Comparison of ENCODE assay signal across 8 cellular contexts in the genomic region with DNA sequence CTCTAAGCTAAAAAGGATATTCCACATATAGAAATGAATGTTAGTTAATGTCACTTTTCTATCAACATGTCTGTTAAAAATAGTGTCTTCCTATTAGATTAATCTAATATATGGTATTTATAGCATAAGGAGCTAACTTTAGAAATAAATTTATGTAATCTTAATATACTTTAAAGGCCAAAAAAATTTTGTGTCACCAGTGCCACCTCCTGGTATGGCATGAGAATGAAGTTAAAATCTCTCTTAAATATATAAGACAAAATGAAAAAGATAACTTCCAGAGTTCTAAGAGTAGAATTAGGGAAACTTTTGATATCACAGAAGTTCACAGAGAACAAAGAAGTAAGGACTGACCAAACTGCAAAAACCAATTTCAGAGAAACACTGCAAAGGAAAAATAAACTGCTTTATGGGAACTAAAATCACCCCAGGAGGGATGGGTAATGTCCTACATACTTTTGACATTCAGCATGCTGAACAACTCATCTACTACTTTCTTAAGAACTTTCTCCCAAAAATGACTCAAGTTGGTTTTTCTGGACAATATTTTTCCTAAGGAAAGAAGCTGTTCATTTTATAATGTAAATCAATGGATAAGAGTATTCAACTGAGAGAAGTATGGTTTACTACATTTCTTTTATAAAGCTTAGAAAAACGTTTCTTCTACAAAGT.
DNase-seq lines count a peak whose midpoint lies in the region; ATAC-seq and TF ChIP-seq lines count a peak whose summit lies in the region.

No MANE protein-coding gene starts in this region.

- no peaks in the 10 kb centered on the region for H3K23me2 ChIP-seq in H9 (ENCODE audit: insufficient read length, low read depth, low read length, poor library complexity, severe bottlenecking)

- H2AK5ac ChIP-seq in H9 (ENCODE audit: insufficient read length, low read length) = no peak overlapping the region

- peak overlapping the region in 1 of 3 experiments; percentile 68; a peak in 1 of 7 replicates for H3K27ac Mint-ChIP-seq in H9
- no peak overlapping the region for H3K27ac Mint-ChIP-seq in activated CD8-positive, alpha-beta T cell treated with anti-CD3 and anti-CD28 coated beads for 36 hours

- intact Hi-C loops in activated CD8-positive, alpha-beta T cell treated with anti-CD3 and anti-CD28 coated beads for 36 hours (cut with micrococcal nuclease) = no loop called here

- no peaks in the 10 kb centered on the region for H3K79me2 ChIP-seq in H9 (ENCODE audit: insufficient read depth, low read length)

- CTCF ChIA-PET in activated CD8-positive, alpha-beta T cell treated with anti-CD3 and anti-CD28 coated beads for 36 hours (lab: Charles Lee) = interaction anchor here (0.9 to 1.7 kb wide), 7 partner anchors 12 to 89 kb away, joined by 3 to 15 read pairs (median 6); no protein-coding TSS in a partner anchor

- H3T11ph ChIP-seq in H9 (ENCODE audit: low read length) = no peak overlapping the region

- H2BK15ac ChIP-seq in H9 (ENCODE audit: low read depth, low read length) = no peak overlapping the region

- H2BK120ac ChIP-seq in H9 (ENCODE audit: low read depth, low read length, poor library complexity, severe bottlenecking) = no peak overlapping the region

- H3K23ac ChIP-seq in H9 (ENCODE audit: insufficient read length, low read depth, low read length) = no peak overlapping the region

- H2AFZ ChIP-seq in H9 (ENCODE audit: low read length) = no peak overlapping the region

- no peaks in the 10 kb centered on the region for H3K27me3 Mint-ChIP-seq in H9 (ENCODE audit: low read depth)
- H3K27me3 Mint-ChIP-seq in activated CD8-positive, alpha-beta T cell treated with anti-CD3 and anti-CD28 coated beads for 36 hours = no peaks in the 10 kb centered on the region

- H3K4me1 Mint-ChIP-seq in H9 = no peaks in the 10 kb centered on the region; a peak in 1 of 4 replicates
- H3K4me1 Mint-ChIP-seq in activated CD8-positive, alpha-beta T cell treated with anti-CD3 and anti-CD28 coated beads for 36 hours (ENCODE audit: low read depth) = no peaks in the 10 kb centered on the region

- H3K4ac ChIP-seq in H9 (ENCODE audit: low read depth, low read length) = no peak overlapping the region

- no peak overlapping the region for H4K91ac ChIP-seq in H9 (ENCODE audit: insufficient read length, low read depth, low read length)

- H2BK20ac ChIP-seq in H9 (ENCODE audit: low read depth, low read length, poor library complexity, severe bottlenecking) = no peak overlapping the region

- H4K8ac ChIP-seq in H9 (replicated peaks; ENCODE audit: insufficient read length, low read depth, low read length) = no peak overlapping the region

- no peaks in the 10 kb centered on the region for H3K9me3 Mint-ChIP-seq in H9
- no peaks in the 10 kb centered on the region for H3K9me3 Mint-ChIP-seq in activated CD8-positive, alpha-beta T cell treated with anti-CD3 and anti-CD28 coated beads for 36 hours

- no peak overlapping the region for H3K9ac ChIP-seq in H9 (ENCODE audit: extremely low read depth, insufficient read length, low read length)

- no peak overlapping the region for H3K18ac ChIP-seq in H9 (ENCODE audit: insufficient read length, low read depth, low read length)

- H4K20me1 ChIP-seq in H9 (ENCODE audit: control insufficient read depth, insufficient read depth, insufficient read length) = no peaks in the 10 kb centered on the region

- H3K27me3 ChIP-seq in H9 (ENCODE audit: insufficient read depth, low read length) = no peaks in the 10 kb centered on the region

- H3K36me3 Mint-ChIP-seq in H9 (ENCODE audit: insufficient read depth in 1 of 3, low read depth in 3 of 3) = peaks cover 27 to 54% (median 47%) of the 10 kb centered on the region in 3 experiments; a peak in 6 of 7 replicates
- H3K36me3 Mint-ChIP-seq in activated CD8-positive, alpha-beta T cell treated with anti-CD3 and anti-CD28 coated beads for 36 hours (ENCODE audit: low read depth) = peaks cover 16% of the 10 kb centered on the region

- H3K27ac ChIP-seq in H9 (ENCODE audit: insufficient read length, low read depth, low read length) = no peak overlapping the region

- peak; percentile 23 for DNase-seq in AG10803 (ENCODE audit: low read depth)
- DNase-seq in H9 = no peak
- peak; percentile 19 for DNase-seq in activated CD8-positive, alpha-beta T cell treated with anti-CD3 and anti-CD28 coated beads for 36 hours
- peak; percentile 61 for DNase-seq in inferior parietal cortex (ENCODE audit: extremely low spot score)
- DNase-seq in NCI-H146 (lab: John Stamatoyannopoulos, UW) = no peak
- DNase-seq in NCI-H774 (lab: John Stamatoyannopoulos, UW) = no peak
- no peak for DNase-seq in mucosa of gallbladder (ENCODE audit: low spot score)

- H3K14ac ChIP-seq in H9 (ENCODE audit: insufficient read depth, low read length) = no peak overlapping the region

- no peak for ATAC-seq in activated CD8-positive, alpha-beta T cell treated with anti-CD3 and anti-CD28 coated beads for 36 hours
- ATAC-seq in GM18511 (IDR thresholded peaks at IDR 0.05; ENCODE audit: unreplicated experiment) = no peak

- no peaks in the 10 kb centered on the region for H3K9me3 ChIP-seq in H9 (ENCODE audit: control insufficient read depth, low read depth, low read length)

- POLR2A ChIA-PET in activated CD8-positive, alpha-beta T cell treated with anti-CD3 and anti-CD28 coated beads for 36 hours (lab: Charles Lee) = interaction anchor here (0.5 kb wide), 1 partner anchor 143 kb away, joined by 3 read pairs; no protein-coding TSS in a partner anchor

- no peak overlapping the region for H3K4me3 ChIP-seq in AG10803 (ENCODE audit: low read length)

- H4K5ac ChIP-seq in H9 (ENCODE audit: insufficient read length, low read depth, low read length) = no peak overlapping the region

- WGBS in H9 (ENCODE audit: extremely low coverage, insufficient read length, low lambda C conversion rate) = no CpG with 5 or more reads among the region's 1 CpG

- TF ChIP-seq CTCF in AG10803 (conservative IDR thresholded peaks at IDR 0.05; ENCODE audit: low read length) = peak; percentile 60
- TF ChIP-seq CTCF in H9 (conservative IDR thresholded peaks at IDR 0.05) = peak; percentile 66
- TF ChIP-seq CTCF in activated CD8-positive, alpha-beta T cell treated with anti-CD3 and anti-CD28 coated beads for 36 hours (IDR thresholded peaks at IDR 0.05) = peak; percentile 65

- H3K79me1 ChIP-seq in H9 (ENCODE audit: insufficient read depth, low read depth, low read length, poor library complexity, severe bottlenecking) = no peaks in the 10 kb centered on the region

- no peak overlapping the region for H2BK12ac ChIP-seq in H9 (ENCODE audit: insufficient read length, low read depth, low read length)

- no peak overlapping the region for H3K4me2 ChIP-seq in H9 (ENCODE audit: insufficient read depth, insufficient read length, low read length)

- H3K4me1 ChIP-seq in H9 (ENCODE audit: insufficient read depth, low read length) = no peaks in the 10 kb centered on the region

- no peak overlapping the region for H3K4me3 Mint-ChIP-seq in H9
- no peak overlapping the region for H3K4me3 Mint-ChIP-seq in activated CD8-positive, alpha-beta T cell treated with anti-CD3 and anti-CD28 coated beads for 36 hours

- H3K56ac ChIP-seq in H9 (ENCODE audit: insufficient read length, low read depth, low read length) = no peak overlapping the region

- no peak overlapping the region for H2BK5ac ChIP-seq in H9 (ENCODE audit: insufficient read length, low read length)

Comparison
In these comparisons a context has a peak if more than half of its experiments do, and no peak if none do; other contexts are left out.
1. DNase-seq: peak in AG10803 (single experiment), activated CD8-positive, alpha-beta T cell treated with anti-CD3 and anti-CD28 coated beads for 36 hours (single experiment) and inferior parietal cortex (single experiment); none in H9 (single experiment), NCI-H146 (single experiment), NCI-H774 (single experiment) and mucosa of gallbladder (single experiment).
2. Peak in every context shown above with its lines, with median percentiles within 50 percentile points of each other: CTCF ChIP-seq.